Comparison of ENCODE assay signal across 1 cellular context in the genomic region with DNA sequence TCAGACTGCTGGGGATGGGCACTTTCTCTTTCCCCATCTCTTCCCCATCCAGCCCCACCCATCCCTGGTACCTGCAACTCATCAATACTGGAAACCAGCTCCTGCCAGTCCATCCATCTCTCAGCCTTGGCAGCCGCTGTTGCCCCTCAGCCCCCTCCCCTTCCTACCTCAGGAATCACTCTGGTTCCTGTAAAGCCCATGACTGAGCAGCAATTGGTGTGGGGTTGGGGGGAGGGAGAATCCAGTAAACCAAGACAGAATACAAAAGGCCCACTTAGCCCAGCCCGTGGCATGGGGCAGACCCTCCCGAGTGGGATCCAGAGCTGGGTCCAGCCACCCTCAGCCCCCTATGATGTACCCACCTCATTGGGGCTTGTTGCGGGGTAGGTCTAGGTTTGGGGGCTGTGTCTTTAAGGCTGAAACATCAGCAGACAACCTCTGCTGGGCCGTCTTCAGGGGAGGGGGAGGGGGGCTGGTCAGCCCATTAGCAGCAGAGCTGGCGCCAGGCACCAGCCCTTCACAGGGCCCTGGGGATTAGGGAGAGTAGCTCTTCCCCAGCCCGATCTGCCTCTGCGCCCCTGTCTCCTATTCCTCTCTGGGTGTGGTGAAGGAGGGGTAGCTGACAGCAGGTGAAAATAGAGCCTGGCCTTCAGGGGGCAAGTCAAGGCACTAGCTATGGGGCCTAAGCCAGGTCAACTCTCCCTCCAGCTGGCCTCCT.
A peak's percentile ranks its signal among the peaks of the same experiment; 100 is the strongest.
TF ChIP-seq lines count a peak whose summit lies in the region.

No MANE protein-coding gene starts in this region.

TF ChIP-seq in HEK293, 187 proteins besides CTCF, POLR2A, EP300 and RAD21 (continued from another document):
- TF ChIP-seq ZNF148 (tag by site-specific recombination; IDR thresholded peaks at IDR 0.05; ENCODE audit: borderline replicate concordance) (no peak), IKZF3 (tag by site-specific recombination; IDR thresholded peaks at IDR 0.05) (0 out of 2 replicates have a peak, but pooled peaks have one; percentile 14), RBAK (tag by site-specific recombination; IDR thresholded peaks at IDR 0.05) (no peak), FEZF1 (tag by site-specific recombination; IDR thresholded peaks at IDR 0.05) (0 out of 2 replicates have a peak, but pooled peaks have one; percentile 32), ZNF600 (tag by site-specific recombination; IDR thresholded peaks at IDR 0.05) (no peak), PRDM6 (tag by site-specific recombination; IDR thresholded peaks at IDR 0.05) (no peak), ZNF155 (tag by site-specific recombination; IDR thresholded peaks at IDR 0.05) (no peak), ZNF404 (tag by site-specific recombination; IDR thresholded peaks at IDR 0.05) (no peak), ZNF140 (tag by site-specific recombination; IDR thresholded peaks at IDR 0.05) (no peak), GLI4 (tag by site-specific recombination; IDR thresholded peaks at IDR 0.05) (no peak), ZFP3 (tag by site-specific recombination; IDR thresholded peaks at IDR 0.05; ENCODE audit: low read depth) (no peak), ZIC2 (tag by site-specific recombination; IDR thresholded peaks at IDR 0.05) (no peak), ZNF121 (tag by site-specific recombination; IDR thresholded peaks at IDR 0.05) (peak; percentile 34; the same call in 1 of the 2 replicates), ZNF416 (tag by site-specific recombination; IDR thresholded peaks at IDR 0.05) (no peak), ZNF146 (tag by site-specific recombination; IDR thresholded peaks at IDR 0.05) (no peak), OSR2 (tag by site-specific recombination; IDR thresholded peaks at IDR 0.05) (0 out of 2 replicates have a peak, but pooled peaks have one; percentile 33), ZXDB (tag by site-specific recombination; IDR thresholded peaks at IDR 0.05) (no peak)
- TF ChIP-seq, protein P1, sequence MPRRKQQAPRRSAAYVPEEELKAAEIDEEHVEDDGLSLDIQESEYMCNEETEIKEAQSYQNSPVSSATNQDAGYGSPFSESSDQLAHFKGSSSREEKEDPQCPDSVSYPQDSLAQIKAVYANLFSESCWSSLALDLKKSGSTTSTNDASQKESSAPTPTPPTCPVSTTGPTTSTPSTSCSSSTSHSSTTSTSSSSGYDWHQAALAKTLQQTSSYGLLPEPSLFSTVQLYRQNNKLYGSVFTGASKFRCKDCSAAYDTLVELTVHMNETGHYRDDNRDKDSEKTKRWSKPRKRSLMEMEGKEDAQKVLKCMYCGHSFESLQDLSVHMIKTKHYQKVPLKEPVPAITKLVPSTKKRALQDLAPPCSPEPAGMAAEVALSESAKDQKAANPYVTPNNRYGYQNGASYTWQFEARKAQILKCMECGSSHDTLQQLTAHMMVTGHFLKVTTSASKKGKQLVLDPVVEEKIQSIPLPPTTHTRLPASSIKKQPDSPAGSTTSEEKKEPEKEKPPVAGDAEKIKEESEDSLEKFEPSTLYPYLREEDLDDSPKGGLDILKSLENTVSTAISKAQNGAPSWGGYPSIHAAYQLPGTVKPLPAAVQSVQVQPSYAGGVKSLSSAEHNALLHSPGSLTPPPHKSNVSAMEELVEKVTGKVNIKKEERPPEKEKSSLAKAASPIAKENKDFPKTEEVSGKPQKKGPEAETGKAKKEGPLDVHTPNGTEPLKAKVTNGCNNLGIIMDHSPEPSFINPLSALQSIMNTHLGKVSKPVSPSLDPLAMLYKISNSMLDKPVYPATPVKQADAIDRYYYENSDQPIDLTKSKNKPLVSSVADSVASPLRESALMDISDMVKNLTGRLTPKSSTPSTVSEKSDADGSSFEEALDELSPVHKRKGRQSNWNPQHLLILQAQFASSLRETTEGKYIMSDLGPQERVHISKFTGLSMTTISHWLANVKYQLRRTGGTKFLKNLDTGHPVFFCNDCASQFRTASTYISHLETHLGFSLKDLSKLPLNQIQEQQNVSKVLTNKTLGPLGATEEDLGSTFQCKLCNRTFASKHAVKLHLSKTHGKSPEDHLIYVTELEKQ (tag by site-specific recombination; IDR thresholded peaks at IDR 0.05; ENCODE audit: borderline replicate concordance) = no peak
- TF ChIP-seq, protein P2, sequence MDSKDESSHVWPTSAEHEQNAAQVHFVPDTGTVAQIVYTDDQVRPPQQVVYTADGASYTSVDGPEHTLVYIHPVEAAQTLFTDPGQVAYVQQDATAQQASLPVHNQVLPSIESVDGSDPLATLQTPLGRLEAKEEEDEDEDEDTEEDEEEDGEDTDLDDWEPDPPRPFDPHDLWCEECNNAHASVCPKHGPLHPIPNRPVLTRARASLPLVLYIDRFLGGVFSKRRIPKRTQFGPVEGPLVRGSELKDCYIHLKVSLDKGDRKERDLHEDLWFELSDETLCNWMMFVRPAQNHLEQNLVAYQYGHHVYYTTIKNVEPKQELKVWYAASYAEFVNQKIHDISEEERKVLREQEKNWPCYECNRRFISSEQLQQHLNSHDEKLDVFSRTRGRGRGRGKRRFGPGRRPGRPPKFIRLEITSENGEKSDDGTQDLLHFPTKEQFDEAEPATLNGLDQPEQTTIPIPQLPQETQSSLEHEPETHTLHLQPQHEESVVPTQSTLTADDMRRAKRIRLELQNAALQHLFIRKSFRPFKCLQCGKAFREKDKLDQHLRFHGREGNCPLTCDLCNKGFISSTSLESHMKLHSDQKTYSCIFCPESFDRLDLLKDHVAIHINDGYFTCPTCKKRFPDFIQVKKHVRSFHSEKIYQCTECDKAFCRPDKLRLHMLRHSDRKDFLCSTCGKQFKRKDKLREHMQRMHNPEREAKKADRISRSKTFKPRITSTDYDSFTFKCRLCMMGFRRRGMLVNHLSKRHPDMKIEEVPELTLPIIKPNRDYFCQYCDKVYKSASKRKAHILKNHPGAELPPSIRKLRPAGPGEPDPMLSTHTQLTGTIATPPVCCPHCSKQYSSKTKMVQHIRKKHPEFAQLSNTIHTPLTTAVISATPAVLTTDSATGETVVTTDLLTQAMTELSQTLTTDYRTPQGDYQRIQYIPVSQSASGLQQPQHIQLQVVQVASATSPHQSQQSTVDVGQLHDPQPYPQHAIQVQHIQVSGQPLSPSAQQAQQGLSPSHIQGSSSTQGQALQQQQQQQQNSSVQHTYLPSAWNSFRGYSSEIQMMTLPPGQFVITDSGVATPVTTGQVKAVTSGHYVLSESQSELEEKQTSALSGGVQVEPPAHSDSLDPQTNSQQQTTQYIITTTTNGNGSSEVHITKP (tag by site-specific recombination; IDR thresholded peaks at IDR 0.05) = 0 out of 2 replicates have a peak, but pooled peaks have one; percentile 27
